1 cellular context compared by ENCODE assay signal in the genomic region with DNA sequence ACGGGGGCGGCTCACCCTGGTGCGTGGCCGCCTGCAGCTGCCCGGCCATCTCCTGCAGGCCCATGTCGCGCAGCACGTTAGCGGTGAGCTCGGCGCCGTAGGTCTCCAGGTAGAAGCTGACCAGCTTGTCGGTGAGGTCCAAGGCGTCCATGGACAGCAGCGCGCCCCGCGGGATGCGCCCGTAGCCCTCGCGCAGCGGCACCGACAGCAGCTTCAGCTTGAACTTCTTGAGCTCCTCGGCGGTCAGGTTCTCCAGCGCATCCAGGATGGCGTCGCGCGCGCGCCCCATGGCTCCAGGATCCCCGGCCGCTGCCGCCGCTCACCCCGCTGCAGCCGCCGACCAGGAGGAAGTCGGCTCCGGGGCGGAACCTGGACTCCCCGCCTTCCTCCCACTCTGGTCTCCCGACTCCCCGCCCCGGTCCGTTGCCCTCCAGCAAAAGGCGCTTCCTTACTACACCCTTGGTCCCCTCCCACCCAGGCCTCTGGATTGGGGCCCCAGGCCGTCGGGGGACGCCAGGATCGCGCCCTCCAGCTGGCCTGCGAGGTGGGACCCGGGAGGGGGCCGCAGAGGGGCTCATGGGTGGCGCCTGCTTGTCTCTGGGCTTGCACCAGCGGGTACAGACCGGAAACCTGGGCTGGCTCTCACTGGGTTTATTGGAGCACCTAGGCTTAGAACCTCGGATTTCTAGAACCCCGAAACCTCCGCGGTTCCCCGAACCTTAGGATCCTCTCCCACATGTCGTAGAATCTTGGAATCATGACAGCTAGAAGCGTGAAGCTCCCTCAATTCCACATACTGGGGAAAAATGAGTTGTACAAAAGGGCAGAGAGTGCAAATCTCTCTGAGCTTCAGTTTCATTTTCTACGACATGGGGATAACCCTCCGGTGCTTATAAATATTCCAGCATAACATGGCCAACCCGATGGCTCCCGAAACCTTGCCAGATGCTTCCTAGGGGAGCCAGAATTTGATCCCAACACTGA.
TF ChIP-seq lines count a peak whose summit lies in the region.

A gene (minus strand): TSS at position 359 of the 984 bp plus-strand sequence. CDS start 70 bp downstream, at position 289.

TF ChIP-seq in HepG2, 621 proteins besides CTCF, POLR2A, EP300 and RAD21 (continued from another document and continues in another):
- TF ChIP-seq EZH2 (conservative IDR thresholded peaks at IDR 0.05; ENCODE audit: low read depth, low read length), result no peak
- TF ChIP-seq NR2F2 (IDR thresholded peaks at IDR 0.05; ENCODE audit: borderline replicate concordance, low read depth), result no peak
- TF ChIP-seq HNRNPL (IDR thresholded peaks at IDR 0.05; ENCODE audit: low read depth, low read length), result 0 out of 2 replicates have a peak, but pooled peaks have one; percentile 18
- TF ChIP-seq ZSCAN9 (CRISPR knock-in tag; IDR thresholded peaks at IDR 0.05; ENCODE audit: borderline replicate concordance), result no peak
- no peak for TF ChIP-seq TP53 (CRISPR knock-in tag; conservative IDR thresholded peaks at IDR 0.05)
- no peak for TF ChIP-seq ZEB1 (IDR thresholded peaks at IDR 0.05; ENCODE audit: insufficient replicate concordance, low read depth)
- no peak for TF ChIP-seq ZNF256 (CRISPR knock-in tag; conservative IDR thresholded peaks at IDR 0.05)
- TF ChIP-seq ZBTB7A (CRISPR knock-in tag; IDR thresholded peaks at IDR 0.05), result no peak
- TF ChIP-seq ELF1 (CRISPR knock-in tag; IDR thresholded peaks at IDR 0.05), result no peak
- no peak for TF ChIP-seq SOX13 (IDR thresholded peaks at IDR 0.05)
- TF ChIP-seq SOX13 (CRISPR knock-in tag; conservative IDR thresholded peaks at IDR 0.05 in 1 of 2, IDR thresholded peaks at IDR 0.05 in 1 of 2), result no peak
- TF ChIP-seq SMAD3 (CRISPR knock-in tag; IDR thresholded peaks at IDR 0.05), result no peak
- TF ChIP-seq ZSCAN12 (CRISPR knock-in tag; IDR thresholded peaks at IDR 0.05), result no peak
- TF ChIP-seq ZNF101 (CRISPR knock-in tag; IDR thresholded peaks at IDR 0.05; ENCODE audit: borderline replicate concordance, low read depth), result no peak
- TF ChIP-seq, protein P1, sequence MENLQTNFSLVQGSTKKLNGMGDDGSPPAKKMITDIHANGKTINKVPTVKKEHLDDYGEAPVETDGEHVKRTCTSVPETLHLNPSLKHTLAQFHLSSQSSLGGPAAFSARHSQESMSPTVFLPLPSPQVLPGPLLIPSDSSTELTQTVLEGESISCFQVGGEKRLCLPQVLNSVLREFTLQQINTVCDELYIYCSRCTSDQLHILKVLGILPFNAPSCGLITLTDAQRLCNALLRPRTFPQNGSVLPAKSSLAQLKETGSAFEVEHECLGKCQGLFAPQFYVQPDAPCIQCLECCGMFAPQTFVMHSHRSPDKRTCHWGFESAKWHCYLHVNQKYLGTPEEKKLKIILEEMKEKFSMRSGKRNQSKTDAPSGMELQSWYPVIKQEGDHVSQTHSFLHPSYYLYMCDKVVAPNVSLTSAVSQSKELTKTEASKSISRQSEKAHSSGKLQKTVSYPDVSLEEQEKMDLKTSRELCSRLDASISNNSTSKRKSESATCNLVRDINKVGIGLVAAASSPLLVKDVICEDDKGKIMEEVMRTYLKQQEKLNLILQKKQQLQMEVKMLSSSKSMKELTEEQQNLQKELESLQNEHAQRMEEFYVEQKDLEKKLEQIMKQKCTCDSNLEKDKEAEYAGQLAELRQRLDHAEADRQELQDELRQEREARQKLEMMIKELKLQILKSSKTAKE (CRISPR knock-in tag; IDR thresholded peaks at IDR 0.05; ENCODE audit: borderline replicate concordance), result no peak
- no peak for TF ChIP-seq ZNF619 (CRISPR knock-in tag; IDR thresholded peaks at IDR 0.05)
- TF ChIP-seq, protein P2, sequence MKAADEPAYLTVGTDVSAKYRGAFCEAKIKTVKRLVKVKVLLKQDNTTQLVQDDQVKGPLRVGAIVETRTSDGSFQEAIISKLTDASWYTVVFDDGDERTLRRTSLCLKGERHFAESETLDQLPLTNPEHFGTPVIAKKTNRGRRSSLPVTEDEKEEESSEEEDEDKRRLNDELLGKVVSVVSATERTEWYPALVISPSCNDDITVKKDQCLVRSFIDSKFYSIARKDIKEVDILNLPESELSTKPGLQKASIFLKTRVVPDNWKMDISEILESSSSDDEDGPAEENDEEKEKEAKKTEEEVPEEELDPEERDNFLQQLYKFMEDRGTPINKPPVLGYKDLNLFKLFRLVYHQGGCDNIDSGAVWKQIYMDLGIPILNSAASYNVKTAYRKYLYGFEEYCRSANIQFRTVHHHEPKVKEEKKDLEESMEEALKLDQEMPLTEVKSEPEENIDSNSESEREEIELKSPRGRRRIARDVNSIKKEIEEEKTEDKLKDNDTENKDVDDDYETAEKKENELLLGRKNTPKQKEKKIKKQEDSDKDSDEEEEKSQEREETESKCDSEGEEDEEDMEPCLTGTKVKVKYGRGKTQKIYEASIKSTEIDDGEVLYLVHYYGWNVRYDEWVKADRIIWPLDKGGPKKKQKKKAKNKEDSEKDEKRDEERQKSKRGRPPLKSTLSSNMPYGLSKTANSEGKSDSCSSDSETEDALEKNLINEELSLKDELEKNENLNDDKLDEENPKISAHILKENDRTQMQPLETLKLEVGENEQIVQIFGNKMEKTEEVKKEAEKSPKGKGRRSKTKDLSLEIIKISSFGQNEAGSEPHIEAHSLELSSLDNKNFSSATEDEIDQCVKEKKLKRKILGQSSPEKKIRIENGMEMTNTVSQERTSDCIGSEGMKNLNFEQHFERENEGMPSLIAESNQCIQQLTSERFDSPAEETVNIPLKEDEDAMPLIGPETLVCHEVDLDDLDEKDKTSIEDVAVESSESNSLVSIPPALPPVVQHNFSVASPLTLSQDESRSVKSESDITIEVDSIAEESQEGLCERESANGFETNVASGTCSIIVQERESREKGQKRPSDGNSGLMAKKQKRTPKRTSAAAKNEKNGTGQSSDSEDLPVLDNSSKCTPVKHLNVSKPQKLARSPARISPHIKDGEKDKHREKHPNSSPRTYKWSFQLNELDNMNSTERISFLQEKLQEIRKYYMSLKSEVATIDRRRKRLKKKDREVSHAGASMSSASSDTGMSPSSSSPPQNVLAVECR (CRISPR knock-in tag; IDR thresholded peaks at IDR 0.05; ENCODE audit: borderline replicate concordance), result peak; percentile 58
- TF ChIP-seq, protein P3, sequence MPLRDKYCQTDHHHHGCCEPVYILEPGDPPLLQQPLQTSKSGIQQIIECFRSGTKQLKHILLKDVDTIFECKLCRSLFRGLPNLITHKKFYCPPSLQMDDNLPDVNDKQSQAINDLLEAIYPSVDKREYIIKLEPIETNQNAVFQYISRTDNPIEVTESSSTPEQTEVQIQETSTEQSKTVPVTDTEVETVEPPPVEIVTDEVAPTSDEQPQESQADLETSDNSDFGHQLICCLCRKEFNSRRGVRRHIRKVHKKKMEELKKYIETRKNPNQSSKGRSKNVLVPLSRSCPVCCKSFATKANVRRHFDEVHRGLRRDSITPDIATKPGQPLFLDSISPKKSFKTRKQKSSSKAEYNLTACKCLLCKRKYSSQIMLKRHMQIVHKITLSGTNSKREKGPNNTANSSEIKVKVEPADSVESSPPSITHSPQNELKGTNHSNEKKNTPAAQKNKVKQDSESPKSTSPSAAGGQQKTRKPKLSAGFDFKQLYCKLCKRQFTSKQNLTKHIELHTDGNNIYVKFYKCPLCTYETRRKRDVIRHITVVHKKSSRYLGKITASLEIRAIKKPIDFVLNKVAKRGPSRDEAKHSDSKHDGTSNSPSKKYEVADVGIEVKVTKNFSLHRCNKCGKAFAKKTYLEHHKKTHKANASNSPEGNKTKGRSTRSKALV (CRISPR knock-in tag; IDR thresholded peaks at IDR 0.05), result peak; percentile 99
- no peak for TF ChIP-seq THYN1 (CRISPR knock-in tag; IDR thresholded peaks at IDR 0.05; ENCODE audit: borderline replicate concordance, low read depth)
- TF ChIP-seq, protein P4, sequence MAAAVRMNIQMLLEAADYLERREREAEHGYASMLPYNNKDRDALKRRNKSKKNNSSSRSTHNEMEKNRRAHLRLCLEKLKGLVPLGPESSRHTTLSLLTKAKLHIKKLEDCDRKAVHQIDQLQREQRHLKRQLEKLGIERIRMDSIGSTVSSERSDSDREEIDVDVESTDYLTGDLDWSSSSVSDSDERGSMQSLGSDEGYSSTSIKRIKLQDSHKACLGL (CRISPR knock-in tag; IDR thresholded peaks at IDR 0.05), result 0 out of 2 replicates have a peak, but pooled peaks have one; percentile 23
- TF ChIP-seq, protein P5, sequence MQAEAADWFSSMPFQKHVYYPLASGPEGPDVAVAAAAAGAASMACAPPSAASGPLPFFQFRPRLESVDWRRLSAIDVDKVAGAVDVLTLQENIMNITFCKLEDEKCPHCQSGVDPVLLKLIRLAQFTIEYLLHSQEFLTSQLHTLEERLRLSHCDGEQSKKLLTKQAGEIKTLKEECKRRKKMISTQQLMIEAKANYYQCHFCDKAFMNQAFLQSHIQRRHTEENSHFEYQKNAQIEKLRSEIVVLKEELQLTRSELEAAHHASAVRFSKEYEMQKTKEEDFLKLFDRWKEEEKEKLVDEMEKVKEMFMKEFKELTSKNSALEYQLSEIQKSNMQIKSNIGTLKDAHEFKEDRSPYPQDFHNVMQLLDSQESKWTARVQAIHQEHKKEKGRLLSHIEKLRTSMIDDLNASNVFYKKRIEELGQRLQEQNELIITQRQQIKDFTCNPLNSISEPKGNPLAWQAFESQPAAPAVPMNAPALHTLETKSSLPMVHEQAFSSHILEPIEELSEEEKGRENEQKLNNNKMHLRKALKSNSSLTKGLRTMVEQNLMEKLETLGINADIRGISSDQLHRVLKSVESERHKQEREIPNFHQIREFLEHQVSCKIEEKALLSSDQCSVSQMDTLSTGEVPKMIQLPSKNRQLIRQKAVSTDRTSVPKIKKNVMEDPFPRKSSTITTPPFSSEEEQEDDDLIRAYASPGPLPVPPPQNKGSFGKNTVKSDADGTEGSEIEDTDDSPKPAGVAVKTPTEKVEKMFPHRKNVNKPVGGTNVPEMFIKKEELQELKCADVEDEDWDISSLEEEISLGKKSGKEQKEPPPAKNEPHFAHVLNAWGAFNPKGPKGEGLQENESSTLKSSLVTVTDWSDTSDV (CRISPR knock-in tag; IDR thresholded peaks at IDR 0.05), result 0 out of 2 replicates have a peak, but pooled peaks have one; percentile 11
- TF ChIP-seq SAP130 (CRISPR knock-in tag; IDR thresholded peaks at IDR 0.05; ENCODE audit: low read depth), result no peak
- TF ChIP-seq HOXD1 (CRISPR knock-in tag; IDR thresholded peaks at IDR 0.05), result no peak
- no peak for TF ChIP-seq ZNF569 (CRISPR knock-in tag; IDR thresholded peaks at IDR 0.05; ENCODE audit: borderline replicate concordance)
- TF ChIP-seq ZNF891 (CRISPR knock-in tag; IDR thresholded peaks at IDR 0.05), result peak; percentile 40; the same call in 1 of the 2 replicates
- TF ChIP-seq SP5 (CRISPR knock-in tag; IDR thresholded peaks at IDR 0.05; ENCODE audit: borderline replicate concordance, low read depth), result no peak
- TF ChIP-seq STAG1 (CRISPR knock-in tag; IDR thresholded peaks at IDR 0.05), result no peak; the same call in 1 of the 2 replicates
- 0 out of 2 replicates have a peak, but pooled peaks have one; percentile 46 for TF ChIP-seq ZNF446 (CRISPR knock-in tag; IDR thresholded peaks at IDR 0.05)
- no peak for TF ChIP-seq ZNF121 (CRISPR knock-in tag; IDR thresholded peaks at IDR 0.05)
- TF ChIP-seq KLF12 (CRISPR knock-in tag; IDR thresholded peaks at IDR 0.05; ENCODE audit: borderline replicate concordance), result peak; percentile 53; the same call in 1 of the 2 replicates
- 0 out of 2 replicates have a peak, but pooled peaks have one; percentile 16 for TF ChIP-seq AHR (CRISPR knock-in tag; IDR thresholded peaks at IDR 0.05)
- TF ChIP-seq, protein P6, sequence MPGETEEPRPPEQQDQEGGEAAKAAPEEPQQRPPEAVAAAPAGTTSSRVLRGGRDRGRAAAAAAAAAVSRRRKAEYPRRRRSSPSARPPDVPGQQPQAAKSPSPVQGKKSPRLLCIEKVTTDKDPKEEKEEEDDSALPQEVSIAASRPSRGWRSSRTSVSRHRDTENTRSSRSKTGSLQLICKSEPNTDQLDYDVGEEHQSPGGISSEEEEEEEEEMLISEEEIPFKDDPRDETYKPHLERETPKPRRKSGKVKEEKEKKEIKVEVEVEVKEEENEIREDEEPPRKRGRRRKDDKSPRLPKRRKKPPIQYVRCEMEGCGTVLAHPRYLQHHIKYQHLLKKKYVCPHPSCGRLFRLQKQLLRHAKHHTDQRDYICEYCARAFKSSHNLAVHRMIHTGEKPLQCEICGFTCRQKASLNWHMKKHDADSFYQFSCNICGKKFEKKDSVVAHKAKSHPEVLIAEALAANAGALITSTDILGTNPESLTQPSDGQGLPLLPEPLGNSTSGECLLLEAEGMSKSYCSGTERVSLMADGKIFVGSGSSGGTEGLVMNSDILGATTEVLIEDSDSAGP (CRISPR knock-in tag; IDR thresholded peaks at IDR 0.05; ENCODE audit: borderline replicate concordance), result peak; percentile 45; the same call in 1 of the 2 replicates
- TF ChIP-seq FOXP1 (IDR thresholded peaks at IDR 0.05), result no peak
- no peak for TF ChIP-seq FOXP1 (CRISPR knock-in tag; IDR thresholded peaks at IDR 0.05)
- TF ChIP-seq SAFB2 (CRISPR knock-in tag; IDR thresholded peaks at IDR 0.05; ENCODE audit: borderline replicate concordance, low read depth), result peak; percentile 67; the same call in 1 of the 2 replicates
- TF ChIP-seq KDM5B (CRISPR knock-in tag; IDR thresholded peaks at IDR 0.05; ENCODE audit: borderline replicate concordance), result peak; percentile 8; the same call in 1 of the 2 replicates
- no peak for TF ChIP-seq ZNF430 (CRISPR knock-in tag; IDR thresholded peaks at IDR 0.05)
- 0 out of 2 replicates have a peak, but pooled peaks have one; percentile 29 for TF ChIP-seq ZNF143 (CRISPR knock-in tag; IDR thresholded peaks at IDR 0.05)
- no peak for TF ChIP-seq XBP1 (CRISPR knock-in tag; IDR thresholded peaks at IDR 0.05)
- TF ChIP-seq ZNF24 (IDR thresholded peaks at IDR 0.05), result no peak
- no peak for TF ChIP-seq ZNF17 (CRISPR knock-in tag; IDR thresholded peaks at IDR 0.05)
- peak; percentile 73; the same call in 1 of the 2 replicates for TF ChIP-seq ZNF782 (CRISPR knock-in tag; IDR thresholded peaks at IDR 0.05; ENCODE audit: borderline replicate concordance)
- TF ChIP-seq ZNF703 (CRISPR knock-in tag; IDR thresholded peaks at IDR 0.05; ENCODE audit: borderline replicate concordance), result no peak
- TF ChIP-seq ARNT2 (CRISPR knock-in tag; IDR thresholded peaks at IDR 0.05; ENCODE audit: low read depth), result 0 out of 2 replicates have a peak, but pooled peaks have one; percentile 14
- TF ChIP-seq ZNF160 (CRISPR knock-in tag; IDR thresholded peaks at IDR 0.05), result no peak
- TF ChIP-seq TBL1XR1 (IDR thresholded peaks at IDR 0.05; ENCODE audit: borderline replicate concordance, low read length, partially characterized antibody), result no peak
- peak; percentile 68; the same call in 1 of the 2 replicates for TF ChIP-seq ZNF605 (CRISPR knock-in tag; IDR thresholded peaks at IDR 0.05)
- TF ChIP-seq, protein P7, sequence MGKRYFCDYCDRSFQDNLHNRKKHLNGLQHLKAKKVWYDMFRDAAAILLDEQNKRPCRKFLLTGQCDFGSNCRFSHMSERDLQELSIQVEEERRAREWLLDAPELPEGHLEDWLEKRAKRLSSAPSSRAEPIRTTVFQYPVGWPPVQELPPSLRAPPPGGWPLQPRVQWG (CRISPR knock-in tag; IDR thresholded peaks at IDR 0.05; ENCODE audit: borderline replicate concordance, low read depth), result no peak
